ENCODE assay signal across 9 cellular contexts in genomic region chr21:15293251-15293650, GRCh38.
DNase-seq lines count a peak whose midpoint lies in the region; ATAC-seq, FAIRE-seq and TF ChIP-seq lines count a peak whose summit lies in the region.
"Had no signal": no experiment of that assay in that cellular context is flagged by ENCODE, and none has a peak within 500 bp of the region (broad histone marks: within the 10 kb centered on the region; RNA-seq: fewer than 3 reads in every experiment).

No MANE protein-coding gene starts in this region.

- H3K36me3 ChIP-seq in K562 (ENCODE audit: control insufficient read depth, insufficient read depth, low read length) = no peaks in the 10 kb centered on the region
- no peaks in the 10 kb centered on the region for H3K36me3 ChIP-seq in CD8-positive, alpha-beta memory T cell (ENCODE audit: insufficient read depth, low read length)
- H3K36me3 ChIP-seq: SJSA1 had no signal

- no peak for TF ChIP-seq EP300 in K562 (IDR thresholded peaks at IDR 0.05; ENCODE audit: low read length)

- FAIRE-seq in K562 (lab: Jason Lieb, UNC) = peak; percentile 74

- H3K27ac ChIP-seq in K562 (ENCODE audit: extremely low read depth, low read depth, low read length) = no peak overlapping the region
- no peak overlapping the region for H3K27ac ChIP-seq in CD8-positive, alpha-beta memory T cell (ENCODE audit: low read depth, low read length)
- H3K27ac ChIP-seq: SJSA1 had no signal

- H3K9ac ChIP-seq in K562 (ENCODE audit: insufficient read depth in 1 of 2, low read depth in 2 of 2, low read length in 2 of 2) = no peak overlapping the region

- H3K79me2 ChIP-seq in K562 (ENCODE audit: control insufficient read depth, insufficient read depth, low read length) = no peaks in the 10 kb centered on the region

- POLR2A ChIA-PET in K562 (lab: Yijun Ruan, JAX) = no interaction called here
- POLR2A ChIA-PET in CD8-positive, alpha-beta memory T cell (lab: Charles Lee) = no interaction called here

- H3K4me1 Mint-ChIP-seq in CD8-positive, alpha-beta memory T cell = no peaks in the 10 kb centered on the region

- H3K9me3 ChIP-seq in K562 (replicated peaks; ENCODE audit: control insufficient read depth, insufficient read depth, low read depth, low read length) = no peaks in the 10 kb centered on the region
- no peaks in the 10 kb centered on the region for H3K9me3 ChIP-seq in CD8-positive, alpha-beta memory T cell (ENCODE audit: low read length)
- H3K9me3 ChIP-seq: SJSA1 had no signal

- no peak overlapping the region for H3K4me3 Mint-ChIP-seq in CD8-positive, alpha-beta memory T cell

- H3K27me3 ChIP-seq in K562 (ENCODE audit: control insufficient read depth in 2 of 2, insufficient read depth in 2 of 2, low read length in 2 of 2) = peaks cover 0 to 5% of the 10 kb centered on the region in 2 experiments; a peak in 1 of 5 replicates
- no peaks in the 10 kb centered on the region for H3K27me3 ChIP-seq in CD8-positive, alpha-beta memory T cell (ENCODE audit: insufficient read depth, low read length, poor library complexity, severe bottlenecking)
- H3K27me3 ChIP-seq: SJSA1 had no signal

- CTCF ChIA-PET in K562 (lab: Yijun Ruan, JAX; ENCODE audit: low intra/inter-chr PET ratio) = no interaction called here
- CTCF ChIA-PET in CD8-positive, alpha-beta memory T cell (lab: Charles Lee) = no interaction called here

- DNase-seq in 8988T (peak; percentile 43), HPDE6-E6E7 (ENCODE audit: extremely low spot score) (peak; percentile 49), K562 (ENCODE audit: extremely low read depth in 1 of 4, low spot score in 3 of 4) (peak in 1 of 4 experiments; percentile 23), iris pigment epithelial cell (ENCODE audit: low read depth) (peak; percentile 87), NCI-H82 treated with DMSO at 0.1 percent for 48 hours (lab: John Stamatoyannopoulos, UW; ENCODE audit: unreplicated experiment) (no peak), NCI-H345 treated with DMSO at 0.1 percent for 48 hours (lab: John Stamatoyannopoulos, UW; ENCODE audit: unreplicated experiment) (no peak)
- DNase-seq in CD8-positive, alpha-beta memory T cell = no peak

- in situ Hi-C loops in K562 (cut with MboI) = loop anchor here (25.0 kb wide), 1 partner anchor 881 kb away; no protein-coding TSS in a partner anchor

- no peaks in the 10 kb centered on the region for H3K36me3 Mint-ChIP-seq in CD8-positive, alpha-beta memory T cell

- no peak for TF ChIP-seq CTCF in K562 (IDR thresholded peaks at IDR 0.05 in 2 of 3, conservative IDR thresholded peaks at IDR 0.05 in 1 of 3; ENCODE audit: insufficient read depth in 2 of 3, low read depth in 1 of 3, low read length in 3 of 3)

- H3K4me2 ChIP-seq in K562 (ENCODE audit: insufficient read depth, low read length) = no peak overlapping the region

- no peaks in the 10 kb centered on the region for H3K9me3 Mint-ChIP-seq in CD8-positive, alpha-beta memory T cell

- no peak overlapping the region for H3K4me3 ChIP-seq in K562
- no peak overlapping the region for H3K4me3 ChIP-seq in CD8-positive, alpha-beta memory T cell (ENCODE audit: low read length)
- H3K4me3 ChIP-seq: SJSA1 had no signal

- no peak for TF ChIP-seq RAD21 in K562 (CRISPR knock-in tag; conservative IDR thresholded peaks at IDR 0.05 in 1 of 2, IDR thresholded peaks at IDR 0.05 in 1 of 2)

- H3K4me1 ChIP-seq in K562 (replicated peaks in 1 of 2; ENCODE audit: control insufficient read depth in 2 of 2, insufficient read depth in 2 of 2, low read length in 2 of 2) = peaks cover 0 to 11% of the 10 kb centered on the region in 2 experiments; a peak in 2 of 5 replicates
- no peaks in the 10 kb centered on the region for H3K4me1 ChIP-seq in CD8-positive, alpha-beta memory T cell (ENCODE audit: insufficient read depth, low read length)

- H3K27ac Mint-ChIP-seq in CD8-positive, alpha-beta memory T cell = no peak overlapping the region

- no peaks in the 10 kb centered on the region for H3K9me1 ChIP-seq in K562 (ENCODE audit: control insufficient read depth, insufficient read depth, low read length)

- no peak overlapping the region for H2AFZ ChIP-seq in K562 (ENCODE audit: low read depth, low read length)

- no TSS peak for BruUV-seq in K562 (replicated peaks; lab: Mats Ljungman, UMichigan)

- no peak for ATAC-seq in K562
- ATAC-seq in HG03457 (IDR thresholded peaks at IDR 0.05; ENCODE audit: unreplicated experiment) = no peak

- no peak for TF ChIP-seq POLR2A in K562 (conservative IDR thresholded peaks at IDR 0.05)

- H4K20me1 ChIP-seq in K562 (replicated peaks; ENCODE audit: control insufficient read depth, insufficient read depth, low read length) = no peaks in the 10 kb centered on the region

- intact Hi-C loops in K562 (cut with micrococcal nuclease) = loop anchor here (10.0 kb wide), 1 partner anchor 62 kb away; no protein-coding TSS in a partner anchor

- peaks cover 0 to 6% of the 10 kb centered on the region in 2 donors for H3K27me3 Mint-ChIP-seq in CD8-positive, alpha-beta memory T cell

TF ChIP-seq in K562, 482 proteins besides CTCF, POLR2A, EP300 and RAD21 (continues in another document):
- TF ChIP-seq ZNF124 (CRISPR knock-in tag; IDR thresholded peaks at IDR 0.05) (no peak), MGA (IDR thresholded peaks at IDR 0.05) (no peak)

Comparison
In these comparisons a context has a peak if more than half of its experiments do, and no peak if none do; other contexts are left out.
1. DNase-seq: peak in 8988T (single experiment), HPDE6-E6E7 (single experiment) and iris pigment epithelial cell (single experiment); none in NCI-H82 treated with DMSO at 0.1 percent for 48 hours (single experiment), NCI-H345 treated with DMSO at 0.1 percent for 48 hours (single experiment) and CD8-positive, alpha-beta memory T cell (0 of 5).